Comparison of ENCODE assay signal across 21 cellular contexts in the genomic region with DNA sequence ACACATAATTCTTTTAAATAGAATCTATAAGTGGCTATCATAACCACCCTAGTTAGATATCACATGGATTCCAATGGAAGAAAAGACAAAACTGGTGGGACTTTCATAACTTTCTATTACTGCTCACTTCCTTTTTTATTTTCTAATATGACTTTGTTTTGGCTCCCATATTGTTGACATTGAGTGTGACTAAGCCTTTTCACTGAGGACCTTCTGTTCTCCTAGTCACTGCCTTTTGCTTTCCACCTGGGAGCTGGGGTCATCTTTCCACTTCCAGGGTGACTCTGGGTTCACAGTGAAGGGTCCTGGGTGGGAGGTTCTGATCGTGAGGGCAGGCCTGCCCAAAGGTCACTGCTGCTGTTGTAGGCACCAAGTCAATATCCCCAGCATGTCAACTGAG.
DNase-seq lines count a peak whose midpoint lies in the region; ATAC-seq and TF ChIP-seq lines count a peak whose summit lies in the region.
"Had no signal": no experiment of that assay in that cellular context is flagged by ENCODE, and none has a peak within 500 bp of the region (broad histone marks: within the 10 kb centered on the region; RNA-seq: fewer than 3 reads in every experiment).

No MANE protein-coding gene starts in this region.

- H3K9ac ChIP-seq in PC-3 (ENCODE audit: low read length) = no peak overlapping the region

- no peaks in the 10 kb centered on the region for H3F3A ChIP-seq in PC-3 (ENCODE audit: low read length, unreplicated experiment)

- peak; percentile 87 for DNase-seq in PC-3
- peak; percentile 30 for DNase-seq in epithelial cell of esophagus (ENCODE audit: low read depth)
- no peak for DNase-seq in sciatic nerve (ENCODE audit: low spot score)
- DNase-seq in esophagus squamous epithelium (lab: John Stamatoyannopoulos, UW) = no peak
- no peak for DNase-seq in A673 (ENCODE audit: low spot score)
- DNase-seq in DMS153 treated with DMSO at 0.1 percent for 48 hours (lab: John Stamatoyannopoulos, UW; ENCODE audit: unreplicated experiment) = no peak
- DNase-seq: activated CD4-positive, CD25-positive, alpha-beta regulatory T cell; activated CD8-positive, alpha-beta memory T cell treated with anti-CD3 and anti-CD28 coated beads for 24 hours; effector CD4-positive, alpha-beta T cell; HFFc6; hippocampal formation; kidney; mesendoderm; natural killer cell; NCI-H187 treated with DMSO at 0.1 percent for 48 hours; NCI-H510A; stimulated activated CD8-positive, alpha-beta memory T cell treated with anti-CD3 and anti-CD28 coated beads, Interleukin-4, amount 100 ng/mL, for 48 hours had no signal

- BruUV-seq in PC-3 (replicated peaks; lab: Mats Ljungman, UMichigan) = no TSS peak
- no TSS peak for BruUV-seq in A673 (replicated peaks; lab: Mats Ljungman, UMichigan)

- CTCF ChIA-PET in PC-3 (lab: Charles Lee) (no interaction called here), A673 (lab: Charles Lee) (no interaction called here)

- H3K9me2 ChIP-seq in PC-3 (replicated peaks; ENCODE audit: low read length) = no peaks in the 10 kb centered on the region

- ATAC-seq in GM18868 (IDR thresholded peaks at IDR 0.05; ENCODE audit: unreplicated experiment) (peak; percentile 47), PC-3 (peak; percentile 99), sciatic nerve (peak; percentile 82), GM19463 (IDR thresholded peaks at IDR 0.05; ENCODE audit: unreplicated experiment) (no peak)
- ATAC-seq: natural killer cell had no signal

- no peaks in the 10 kb centered on the region for H3K79me2 ChIP-seq in PC-3 (ENCODE audit: low read length)

- H3K27me3 ChIP-seq in PC-3 (ENCODE audit: low read length) (no peaks in the 10 kb centered on the region), esophagus squamous epithelium (no peaks in the 10 kb centered on the region), A673 (replicated peaks; ENCODE audit: insufficient read depth, low read depth, low read length, poor library complexity) (no peaks in the 10 kb centered on the region)
- H3K27me3 ChIP-seq: cardiac muscle cell, SJSA1 had no signal

- intact Hi-C loops in PC-3 (cut with micrococcal nuclease) = loop anchor here (1.0 kb wide), 2 partner anchors 39 to 446 kb away; no protein-coding TSS in a partner anchor
- intact Hi-C loops in sciatic nerve (cut with DNase I) = no loop called here
- intact Hi-C loops in esophagus squamous epithelium (cut with DNase I) = no loop called here
- intact Hi-C loops in A673 (cut with micrococcal nuclease; ENCODE audit: unreplicated experiment) = no loop called here

- H4K20me1 ChIP-seq in PC-3 (ENCODE audit: low read length) = no peaks in the 10 kb centered on the region

- POLR2A ChIA-PET in PC-3 (lab: Charles Lee; ENCODE audit: unreplicated experiment) = no interaction called here
- POLR2A ChIA-PET in A673 (lab: Charles Lee; ENCODE audit: low non-redundant PET) = no interaction called here

- TF ChIP-seq CTCF in PC-3 (conservative IDR thresholded peaks at IDR 0.05; ENCODE audit: low read depth, low read length) (no peak), epithelial cell of esophagus (IDR thresholded peaks at IDR 0.05; ENCODE audit: insufficient read depth, low read depth, low read length, missing control alignments) (no peak), esophagus squamous epithelium (IDR thresholded peaks at IDR 0.05) (no peak), A673 (conservative IDR thresholded peaks at IDR 0.05; ENCODE audit: low read depth, low read length) (no peak)

- H3K4me3 ChIP-seq in PC-3 (ENCODE audit: low read length) (no peak overlapping the region), epithelial cell of esophagus (ENCODE audit: low read length) (no peak overlapping the region), esophagus squamous epithelium (no peak overlapping the region), A673 (ENCODE audit: low read depth, low read length, poor library complexity, severe bottlenecking) (no peak overlapping the region)
- H3K4me3 ChIP-seq: cardiac muscle cell, SJSA1 had no signal

- no peaks in the 10 kb centered on the region for H3K9me3 ChIP-seq in PC-3 (ENCODE audit: low read length)
- no peaks in the 10 kb centered on the region for H3K9me3 ChIP-seq in esophagus squamous epithelium
- no peaks in the 10 kb centered on the region for H3K9me3 ChIP-seq in A673 (ENCODE audit: low read depth, low read length, poor library complexity, severe bottlenecking)
- H3K9me3 ChIP-seq: SJSA1 had no signal

- TF ChIP-seq POLR2A in esophagus squamous epithelium (IDR thresholded peaks at IDR 0.05) = no peak

- H3K4me1 ChIP-seq in PC-3 (ENCODE audit: insufficient read depth, low read length) (peaks cover 14% of the 10 kb centered on the region), esophagus squamous epithelium (peaks cover 3 to 25% (median 5%) of the 10 kb centered on the region in 3 donors), A673 (ENCODE audit: insufficient read depth, low read length, poor library complexity, severe bottlenecking) (no peaks in the 10 kb centered on the region)

- H3K4me2 ChIP-seq in PC-3 (ENCODE audit: low read length) = peak overlapping the region; percentile 25

- H3K36me3 ChIP-seq in PC-3 (ENCODE audit: low read depth, low read length) (no peaks in the 10 kb centered on the region), esophagus squamous epithelium (no peaks in the 10 kb centered on the region), A673 (ENCODE audit: insufficient read depth, low read length, poor library complexity, severe bottlenecking) (no peaks in the 10 kb centered on the region)
- H3K36me3 ChIP-seq: cardiac muscle cell, SJSA1 had no signal

- WGBS in esophagus squamous epithelium, 2 donors = 90% methylated on average over 1 of the region's 1 CpG; no CpG with 5 or more reads in 1 of the 2 donors

- H3K27ac ChIP-seq in PC-3 (ENCODE audit: low read length) (peak overlapping the region; percentile 57), esophagus squamous epithelium (no peak overlapping the region), A673 (ENCODE audit: low read depth, low read length, poor library complexity, severe bottlenecking) (no peak overlapping the region)
- H3K27ac ChIP-seq: cardiac muscle cell, SJSA1 had no signal

- H2AFZ ChIP-seq in PC-3 (ENCODE audit: low read length) = peak overlapping the region; percentile 42; the same call in 1 of the 2 replicates

Comparison
In these comparisons a context has a peak if more than half of its experiments do, and no peak if none do; other contexts are left out.
1. DNase-seq: peak in PC-3 (single experiment) and epithelial cell of esophagus (single experiment); none in sciatic nerve (single experiment), esophagus squamous epithelium (single experiment), A673 (single experiment) and DMS153 treated with DMSO at 0.1 percent for 48 hours (single experiment).